22 cellular contexts compared by ENCODE assay signal in the genomic region with DNA sequence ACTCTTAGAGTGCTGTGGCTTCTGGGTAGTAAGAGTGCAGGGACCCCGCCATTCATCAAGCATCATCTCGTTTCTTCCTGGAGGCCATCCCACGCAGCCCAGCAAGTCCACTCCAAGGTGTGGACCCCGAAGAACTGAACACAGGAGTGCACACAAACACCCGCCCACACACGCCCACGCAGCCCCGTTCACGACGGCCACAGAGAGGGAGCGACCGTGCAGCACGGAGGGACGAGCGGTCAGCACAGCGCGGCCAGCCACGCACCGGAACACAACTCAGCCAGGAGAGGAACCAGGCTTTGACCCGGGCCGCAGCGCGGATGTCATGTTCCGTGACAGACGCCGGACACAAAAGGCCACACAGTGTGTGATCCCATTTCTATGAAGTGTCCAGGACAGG. TPM values are rescaled to one million over a fixed set of nuclear protein-coding genes. Genes with fewer than 3 reads are reported as not detected.
DNase-seq lines count a peak whose midpoint lies in the region; ATAC-seq, FAIRE-seq and TF ChIP-seq lines count a peak whose summit lies in the region.
"Had no signal": no experiment of that assay in that cellular context is flagged by ENCODE, and none has a peak within 500 bp of the region (broad histone marks: within the 10 kb centered on the region; RNA-seq: fewer than 3 reads in every experiment).

No MANE protein-coding gene starts in this region.

- no peak overlapping the region for H3K4ac ChIP-seq in neuronal stem cell (ENCODE audit: low read length)

- no peak overlapping the region for H3K14ac ChIP-seq in neuronal stem cell (ENCODE audit: low read length)

- no peak overlapping the region for H2BK5ac ChIP-seq in neuronal stem cell (ENCODE audit: low read length)

- DNase-seq in kidney (peak; percentile 64), neuronal stem cell (ENCODE audit: low spot score) (no peak), NCI-H510A treated with DMSO at 0.1 percent for 48 hours (lab: John Stamatoyannopoulos, UW) (no peak), testis (no peak)
- DNase-seq: C1 segment of cervical spinal cord; Calu3; CD4-positive, alpha-beta memory T cell; COR-L47; DND-41; GM23248; H7; HCEC 1CT; HFFc6 had no signal

- H3K18ac ChIP-seq in neuronal stem cell (ENCODE audit: low read length): peak overlapping the region; percentile 63

- H3K4me1 ChIP-seq in BLaER1: peaks cover 63% of the 10 kb centered on the region
- peaks cover 0 to 5% of the 10 kb centered on the region in 2 donors for H3K4me1 ChIP-seq in kidney (ENCODE audit: control insufficient read depth in 1 of 2, insufficient read depth in 1 of 2, low read depth in 1 of 2, low read length in 2 of 2)
- peaks cover 0 to 6% of the 10 kb centered on the region in 2 donors for H3K4me1 ChIP-seq in neuronal stem cell (ENCODE audit: control insufficient read depth in 2 of 2, insufficient read depth in 1 of 2, low read depth in 1 of 2, low read length in 2 of 2)
- H3K4me1 ChIP-seq in testis: peaks cover 21% of the 10 kb centered on the region

- peak overlapping the region; percentile 76; the same call in 1 of the 2 replicates for H3K9ac ChIP-seq in BLaER1
- no peak overlapping the region for H3K9ac ChIP-seq in kidney (ENCODE audit: low read length in 2 of 2)
- H3K9ac ChIP-seq in neuronal stem cell (ENCODE audit: low read depth, low read length, poor library complexity): peak overlapping the region; percentile 55
- H3K9ac ChIP-seq: GM23248 had no signal

- H2BK120ac ChIP-seq in neuronal stem cell (ENCODE audit: low read depth, low read length): no peak overlapping the region

- H3K36me3 ChIP-seq in BLaER1: peaks cover 8% of the 10 kb centered on the region
- no peaks in the 10 kb centered on the region for H3K36me3 ChIP-seq in kidney (ENCODE audit: control insufficient read depth in 1 of 2, insufficient read depth in 2 of 2, low read length in 2 of 2)
- H3K36me3 ChIP-seq in neuronal stem cell (replicated peaks in 1 of 2; ENCODE audit: control insufficient read depth in 2 of 2, insufficient read depth in 2 of 2, low read length in 2 of 2): peaks cover 1 to 68% of the 10 kb centered on the region in 2 donors
- no peaks in the 10 kb centered on the region for H3K36me3 ChIP-seq in testis (ENCODE audit: low read depth, missing control alignments)

- TF ChIP-seq CTCF in kidney (IDR thresholded peaks at IDR 0.05; ENCODE audit: borderline replicate concordance, extremely low read depth, insufficient read depth) (no peak), testis (IDR thresholded peaks at IDR 0.05) (no peak)

- H4K91ac ChIP-seq in neuronal stem cell (ENCODE audit: low read depth, low read length, poor library complexity): no peak overlapping the region

- TF ChIP-seq RAD21 in Ishikawa (IDR thresholded peaks at IDR 0.05; ENCODE audit: low read depth): no peak

- no peak overlapping the region for H2AFZ ChIP-seq in neuronal stem cell (ENCODE audit: low read length)
- H2AFZ ChIP-seq: GM23248 had no signal

- no peak overlapping the region for H2BK15ac ChIP-seq in neuronal stem cell (ENCODE audit: low read length)

- H3K4me3 ChIP-seq in BLaER1 (no peak overlapping the region), kidney (ENCODE audit: low read length in 2 of 2) (no peak overlapping the region), neuronal stem cell (ENCODE audit: low read length in 2 of 2) (no peak overlapping the region), testis (no peak overlapping the region)
- H3K4me3 ChIP-seq: GM23248 had no signal

- intact Hi-C loops in kidney (cut with DNase I): no loop called here
- intact Hi-C loops in testis (cut with DNase I; ENCODE audit: low total_unique reads): no loop called here

- no peak for FAIRE-seq in kidney (lab: Jason Lieb, UNC)
- FAIRE-seq: A204.1, G401.6, GM12892, H1 had no signal

- H3K27ac ChIP-seq in BLaER1 (peak overlapping the region; percentile 92), kidney (ENCODE audit: low read depth in 2 of 2, low read length in 2 of 2) (no peak overlapping the region), neuronal stem cell (replicated peaks; ENCODE audit: low read length) (no peak overlapping the region), testis (peak overlapping the region in 1 of 2 donors; percentile 30)
- H3K27ac ChIP-seq: 22Rv1, GM23248 had no signal

- TF ChIP-seq EP300 in Ishikawa (IDR thresholded peaks at IDR 0.05; ENCODE audit: borderline replicate concordance): no peak

- TF ChIP-seq POLR2A in testis (IDR thresholded peaks at IDR 0.05): no peak

- H3K79me1 ChIP-seq in neuronal stem cell (ENCODE audit: low read depth, low read length): no peaks in the 10 kb centered on the region

- no peak overlapping the region for H4K8ac ChIP-seq in neuronal stem cell (ENCODE audit: low read depth, low read length)

- H3K9me3 ChIP-seq in BLaER1: peaks cover 26% of the 10 kb centered on the region
- no peaks in the 10 kb centered on the region for H3K9me3 ChIP-seq in kidney (ENCODE audit: control insufficient read depth in 1 of 2, low read length in 2 of 2)
- peaks cover 0 to 10% of the 10 kb centered on the region in 2 donors for H3K9me3 ChIP-seq in neuronal stem cell (replicated peaks in 1 of 2; ENCODE audit: control insufficient read depth in 2 of 2, insufficient read depth in 1 of 2, low read depth in 1 of 2, low read length in 2 of 2)
- no peaks in the 10 kb centered on the region for H3K9me3 ChIP-seq in testis

- no peak overlapping the region for H2AK5ac ChIP-seq in neuronal stem cell (ENCODE audit: low read depth, low read length)

- H3K4me2 ChIP-seq in BLaER1: peak overlapping the region; percentile 91
- H3K4me2 ChIP-seq in neuronal stem cell (ENCODE audit: insufficient read depth, low read length, poor library complexity, severe bottlenecking): no peak overlapping the region

- ATAC-seq in GM21360 (IDR thresholded peaks at IDR 0.05; ENCODE audit: unreplicated experiment): no peak
- ATAC-seq in HG03457 (IDR thresholded peaks at IDR 0.05; ENCODE audit: unreplicated experiment): no peak

- no peaks in the 10 kb centered on the region for H4K20me1 ChIP-seq in BLaER1

- H3K23ac ChIP-seq in neuronal stem cell (ENCODE audit: low read depth, low read length, poor library complexity): peak overlapping the region; percentile 57

- no peaks in the 10 kb centered on the region for H3K27me3 ChIP-seq in BLaER1
- H3K27me3 ChIP-seq in neuronal stem cell (ENCODE audit: control insufficient read depth in 3 of 3, insufficient read depth in 3 of 3, low read depth in 1 of 3, low read length in 3 of 3): no peaks in the 10 kb centered on the region
- no peaks in the 10 kb centered on the region for H3K27me3 ChIP-seq in testis

- no peak overlapping the region for H2BK12ac ChIP-seq in neuronal stem cell (ENCODE audit: low read length)

- WGBS in neuronal stem cell (ENCODE audit: extremely low coverage in 2 of 2, insufficient read length in 2 of 2, insufficient replicate concordance in 1 of 2), 2 donors: no CpG with 5 or more reads among the region's 26 CpGs
- WGBS in testis, 2 donors: 70 to 80% methylated on average over 8 to 26 of the region's 26 CpGs

TF ChIP-seq in Ishikawa, 13 proteins besides CTCF, POLR2A, EP300 and RAD21:
- no peak for TF ChIP-seq CREB1 (IDR thresholded peaks at IDR 0.05; ENCODE audit: low read depth)
- TF ChIP-seq EGR1 (IDR thresholded peaks at IDR 0.05): 0 out of 2 replicates have a peak, but pooled peaks have one; percentile 24

RNA-seq across cellular contexts. Expression of a gene that starts 18.2 kb away (rescaled TPM):
- 69.7 TPM for total RNA-seq in kidney
- 33.7 TPM for polyA plus RNA-seq in kidney (ENCODE audit: insufficient read depth, low read depth, low replicate concordance)
- polyA plus RNA-seq in neuronal stem cell (2013, experiment 1 of 2): 112 TPM
- polyA plus RNA-seq in neuronal stem cell (2013, experiment 2 of 2): 111 TPM
- total RNA-seq in testis: 100 to 1,000 TPM; 145 to 148 TPM
- polyA plus RNA-seq in testis (ENCODE audit: insufficient read depth, low read depth, low replicate concordance): 142 TPM

Comparison
In these comparisons a context has a peak if more than half of its experiments do, and no peak if none do; other contexts are left out.
1. H3K9ac ChIP-seq: peak in BLaER1 (single experiment) and neuronal stem cell (single experiment); none in kidney (0 of 2).